ENCODE assay signal across 18 cellular contexts in the genomic region with DNA sequence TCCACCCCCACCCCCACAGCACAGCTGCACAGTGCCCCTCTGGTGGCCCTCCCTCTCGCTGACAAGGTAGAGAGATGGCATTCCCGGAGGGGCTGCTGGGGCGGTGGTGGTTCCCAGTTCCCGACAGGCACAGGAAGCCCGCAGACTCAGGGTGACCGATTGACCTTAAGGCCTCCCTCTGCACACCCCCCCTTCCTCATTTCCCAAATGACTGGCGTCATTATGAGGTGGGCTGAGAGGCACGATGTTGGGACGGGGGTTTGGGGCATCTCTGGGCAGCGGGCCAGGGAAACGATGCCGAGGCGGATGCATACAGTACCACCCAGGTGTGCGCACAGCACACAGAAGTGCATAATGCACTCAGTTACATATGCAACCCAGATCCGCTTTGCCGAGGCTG. TPM values are rescaled to one million over a fixed set of nuclear protein-coding genes. Genes with fewer than 3 reads are reported as not detected.
"Had no signal": no experiment of that assay in that cellular context is flagged by ENCODE, and none has a peak within 500 bp of the region (broad histone marks: within the 10 kb centered on the region; RNA-seq: fewer than 3 reads in every experiment).

No MANE protein-coding gene starts in this region.

- ATAC-seq: activated CD8-positive, alpha-beta memory T cell treated with anti-CD3 and anti-CD28 coated beads, Interleukin-2, amount 10 ng/mL, durations not matched to agents 7 days and 5 days had no signal

- H3K4me3 ChIP-seq: pancreas, stomach, thoracic aorta had no signal

- H3K27me3 ChIP-seq: pancreas, stomach had no signal

- H3K27ac ChIP-seq: pancreas, thoracic aorta had no signal

- H3K36me3 ChIP-seq: pancreas, stomach, thoracic aorta had no signal

- H3K4me1 ChIP-seq: pancreas had no signal

- DNase-seq: activated CD4-positive, alpha-beta T cell treated with anti-CD3 and anti-CD28 coated beads for 1 hour; activated CD4-positive, alpha-beta T cell treated with anti-CD3 and anti-CD28 coated beads, Interleukin-2, amount 50 U/mL, for 48 hours; activated CD8-positive, alpha-beta memory T cell treated with anti-CD3 and anti-CD28 coated beads, Interleukin-2, amount 10 ng/mL, durations not matched to agents 7 days and 5 days; activated gamma-delta T cell treated with Interleukin-2 at 50 U/mL for 16 hours; activated naive CD8-positive, alpha-beta T cell treated with anti-CD3 and anti-CD28 coated beads, Interleukin-2, amount 10 ng/mL, durations not matched to agents 7 days and 5 days; activated T-cell treated with anti-CD3 and anti-CD28 coated beads, Interleukin-2, amount 50 U/mL, for 24 hours; anterior cingulate cortex; dorsolateral prefrontal cortex; foreskin fibroblast; glutamatergic neuron; nephron progenitor cell; pancreas; stimulated activated CD4-positive, alpha-beta T cell treated with anti-CD3 and anti-CD28 coated beads, Interleukin-15, amount 100 ng/mL, for 24 hours; stimulated activated CD4-positive, alpha-beta T cell treated with anti-CD3 and anti-CD28 coated beads, Interleukin-4, amount 100 ng/mL, for 24 hours; stomach had no signal

- H3K9me3 ChIP-seq: pancreas, stomach, thoracic aorta had no signal

- FAIRE-seq: urothelium cell line had no signal

RNA-seq across cellular contexts. Expression of a gene that starts 41.0 kb away (rescaled TPM):
- total RNA-seq: skeletal muscle tissue had no signal
